Comparison of ENCODE assay signal across 23 cellular contexts in the genomic region with DNA sequence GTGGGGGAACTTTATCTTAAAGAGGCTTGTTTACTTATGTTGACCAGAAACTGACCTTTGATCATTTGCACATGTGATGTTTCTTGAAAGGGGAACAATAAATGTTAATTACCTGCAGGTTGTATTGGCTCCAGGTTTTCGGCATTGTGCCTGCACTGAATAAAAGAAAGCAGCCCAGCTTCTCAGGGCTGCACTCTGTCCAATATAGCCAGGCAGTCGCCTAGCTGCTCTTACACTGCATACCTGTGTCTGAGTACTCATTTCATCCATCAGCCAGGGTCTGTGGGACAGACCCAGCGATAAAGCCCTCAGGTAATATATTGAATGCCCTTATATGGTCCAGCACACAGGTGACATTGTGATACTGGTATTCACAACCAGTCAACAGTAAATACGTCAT.
"Had no signal": no experiment of that assay in that cellular context is flagged by ENCODE, and none has a peak within 500 bp of the region (broad histone marks: within the 10 kb centered on the region; RNA-seq: fewer than 3 reads in every experiment).

No MANE protein-coding gene starts in this region.

- H3K9me3 ChIP-seq: gastrocnemius medialis had no signal

- H3K27ac ChIP-seq: coronary artery, dorsolateral prefrontal cortex, esophagus squamous epithelium, gastrocnemius medialis, heart right ventricle, left lung, lower lobe of right lung had no signal

- H3K4me1 ChIP-seq: esophagus squamous epithelium, gastrocnemius medialis, heart right ventricle, left lung, lower lobe of right lung had no signal

- H3K36me3 ChIP-seq: esophagus squamous epithelium, gastrocnemius medialis, heart right ventricle, left lung, lower lobe of right lung had no signal

- DNase-seq: dermis blood vessel endothelial cell; dorsolateral prefrontal cortex; effector CD4-positive, alpha-beta T cell; effector memory CD4-positive, alpha-beta T cell; esophagus squamous epithelium; foreskin fibroblast; foreskin melanocyte; gastrocnemius medialis; glutamatergic neuron; head of caudate nucleus; heart right ventricle; hippocampal formation; left cardiac atrium; left lung; left ventricle myocardium superior; lower lobe of right lung; mesenchymal stem cell; mucosa of descending colon had no signal

- FAIRE-seq: colon, endothelial cell of umbilical vein, islet of Langerhans, keratinocyte had no signal

- H3K27me3 ChIP-seq: dorsolateral prefrontal cortex, esophagus squamous epithelium, gastrocnemius medialis, left lung had no signal

- H3K4me3 ChIP-seq: coronary artery, dorsolateral prefrontal cortex, esophagus squamous epithelium, gastrocnemius medialis, heart right ventricle, left lung, lower lobe of right lung, mucosa of descending colon had no signal
